Comparison of ENCODE assay signal across 14 cellular contexts in genomic region chr1:1238702-1239178, GRCh38. TPM values are rescaled to one million over a fixed set of nuclear protein-coding genes. Genes with fewer than 3 reads are reported as not detected.
DNase-seq lines count a peak whose midpoint lies in the region; FAIRE-seq and TF ChIP-seq lines count a peak whose summit lies in the region.
"Had no signal": no experiment of that assay in that cellular context is flagged by ENCODE, and none has a peak within 500 bp of the region (broad histone marks: within the 10 kb centered on the region; RNA-seq: fewer than 3 reads in every experiment).

No MANE protein-coding gene starts in this region.

- POLR2A ChIA-PET in RWPE1 (lab: Yijun Ruan, JAX; ENCODE audit: low non-redundant PET): no interaction called here

- TF ChIP-seq CTCF in RWPE1 (conservative IDR thresholded peaks at IDR 0.05; ENCODE audit: low read depth) (no peak), stomach (IDR thresholded peaks at IDR 0.05) (no peak)

- H3K9me3 ChIP-seq in neuronal stem cell (replicated peaks in 1 of 2; ENCODE audit: control insufficient read depth in 2 of 2, insufficient read depth in 1 of 2, low read depth in 1 of 2, low read length in 2 of 2): no peaks in the 10 kb centered on the region
- no peaks in the 10 kb centered on the region for H3K9me3 ChIP-seq in stomach
- H3K9me3 ChIP-seq: BE2C, SJCRH30 had no signal

- H2BK15ac ChIP-seq in neuronal stem cell (ENCODE audit: low read length): peak overlapping the region; percentile 58

- H3K4ac ChIP-seq in neuronal stem cell (ENCODE audit: low read length): no peak overlapping the region

- peak overlapping the region; percentile 90 for H2AK5ac ChIP-seq in neuronal stem cell (ENCODE audit: low read depth, low read length)

- peaks cover 4% of the 10 kb centered on the region for H3K79me1 ChIP-seq in neuronal stem cell (ENCODE audit: low read depth, low read length)

- no peak for TF ChIP-seq POLR2A in stomach (IDR thresholded peaks at IDR 0.05)

- no peak overlapping the region for H4K91ac ChIP-seq in neuronal stem cell (ENCODE audit: low read depth, low read length, poor library complexity)

- H4K8ac ChIP-seq in neuronal stem cell (ENCODE audit: low read depth, low read length): no peak overlapping the region

- FAIRE-seq in GM19239 (lab: Jason Lieb, UNC): no peak

- H3K4me3 ChIP-seq in neuronal stem cell (ENCODE audit: low read length in 2 of 2) (no peak overlapping the region), stomach (no peak overlapping the region)
- H3K4me3 ChIP-seq: SJCRH30 had no signal

- H3K27ac ChIP-seq in RWPE1 (peak overlapping the region; percentile 81), neuronal stem cell (replicated peaks; ENCODE audit: low read length) (no peak overlapping the region), stomach (no peak overlapping the region)
- H3K27ac ChIP-seq: SJCRH30 had no signal

- peaks cover 0 to 4% (median 0%) of the 10 kb centered on the region in 3 experiments for H3K27me3 ChIP-seq in neuronal stem cell (ENCODE audit: control insufficient read depth in 3 of 3, insufficient read depth in 3 of 3, low read depth in 1 of 3, low read length in 3 of 3)
- H3K27me3 ChIP-seq in stomach: peaks cover 0 to 60% (median 41%) of the 10 kb centered on the region in 3 donors

- no peak overlapping the region for H3K4me2 ChIP-seq in neuronal stem cell (ENCODE audit: insufficient read depth, low read length, poor library complexity, severe bottlenecking)

- no CpG with 5 or more reads among the region's 19 CpGs for WGBS in neuronal stem cell (ENCODE audit: extremely low coverage in 2 of 2, insufficient read length in 2 of 2, insufficient replicate concordance in 1 of 2), 2 donors
- WGBS in stomach, 5 donors: 44 to 68% (median 58%) methylated on average over 19 of the region's 19 CpGs

- TF ChIP-seq EP300 in stomach (IDR thresholded peaks at IDR 0.05): no peak

- peak overlapping the region; percentile 48 for H2BK5ac ChIP-seq in neuronal stem cell (ENCODE audit: low read length)

- H3K36me3 ChIP-seq in neuronal stem cell (replicated peaks in 1 of 2; ENCODE audit: control insufficient read depth in 2 of 2, insufficient read depth in 2 of 2, low read length in 2 of 2) (peaks cover 4 to 13% of the 10 kb centered on the region in 2 donors), stomach (peaks cover 0 to 22% (median 15%) of the 10 kb centered on the region in 4 donors)
- H3K36me3 ChIP-seq: BE2C, SJCRH30 had no signal

- DNase-seq in HuH-7 (ENCODE audit: low spot score) (peak; percentile 64), RWPE1 (ENCODE audit: low spot score) (no peak), neuronal stem cell (ENCODE audit: low spot score) (no peak), GM19239 (ENCODE audit: insufficient read length, low spot score) (no peak), stomach (no peak)
- DNase-seq: BE2C, DMS 273 treated with DMSO at 0.1 percent for 48 hours, H9, NCI-H1436 treated with DMSO at 0.1 percent for 48 hours, NCI-H2081, NCI-H510A treated with DMSO at 0.1 percent for 48 hours had no signal

- peak overlapping the region; percentile 58 for H2BK12ac ChIP-seq in neuronal stem cell (ENCODE audit: low read length)

- H3K4me1 ChIP-seq in neuronal stem cell (ENCODE audit: control insufficient read depth in 2 of 2, insufficient read depth in 1 of 2, low read depth in 1 of 2, low read length in 2 of 2) (peaks cover 10 to 34% of the 10 kb centered on the region in 2 donors), stomach (peaks cover 13 to 37% (median 33%) of the 10 kb centered on the region in 4 donors)

- intact Hi-C loops in stomach (cut with DNase I; ENCODE audit: low total_unique reads): no loop called here

- no peak overlapping the region for H2AFZ ChIP-seq in neuronal stem cell (ENCODE audit: low read length)

- H3K14ac ChIP-seq in neuronal stem cell (ENCODE audit: low read length): peak overlapping the region; percentile 71

- H3K23ac ChIP-seq in neuronal stem cell (ENCODE audit: low read depth, low read length, poor library complexity): peak overlapping the region; percentile 87

- peak overlapping the region; percentile 1 for H2BK120ac ChIP-seq in neuronal stem cell (ENCODE audit: low read depth, low read length)

- no peak overlapping the region for H3K9ac ChIP-seq in neuronal stem cell (ENCODE audit: low read depth, low read length, poor library complexity)

- H3K18ac ChIP-seq in neuronal stem cell (ENCODE audit: low read length): peak overlapping the region; percentile 85

- CTCF ChIA-PET in RWPE1 (lab: Yijun Ruan, JAX): interaction anchor here (1.2 to 1.7 kb wide), 2 partner anchors 53 to 117 kb away, joined by 6 to 11 read pairs; no protein-coding TSS in a partner anchor

RNA-seq across cellular contexts. Expression of gene B3GALT6, which starts 6.7 kb away (rescaled TPM):
- 24.2 TPM for polyA plus RNA-seq in neuronal stem cell (2013, experiment 1 of 2)
- 23.9 TPM for polyA plus RNA-seq in neuronal stem cell (2013, experiment 2 of 2)
- total RNA-seq in stomach: 10 to 100 TPM in 1 of 5 donors, 1 to 10 TPM in 3, not detected in 1; 1.8 to 13.8 (median 8.1) TPM
- polyA plus RNA-seq in stomach: 1 to 10 TPM; 3.7 to 9.7 (median 6.7) TPM

RNA-seq across cellular contexts. Expression of gene SDF4, which starts 6.9 kb away (rescaled TPM):
- polyA plus RNA-seq in neuronal stem cell (2013, experiment 1 of 2): 62.8 TPM
- polyA plus RNA-seq in neuronal stem cell (2013, experiment 2 of 2): 64.4 TPM
- 100 to 1,000 TPM in 2 of 5 donors, 10 to 100 TPM in 3; 50.3 to 404 (median 65.3) TPM for total RNA-seq in stomach
- polyA plus RNA-seq in stomach: 10 to 100 TPM; 50.4 to 83.6 (median 61.9) TPM

RNA-seq across cellular contexts. Expression of gene C1QTNF12, which starts 7.8 kb away (rescaled TPM):
- polyA plus RNA-seq in neuronal stem cell (2013, experiment 1 of 2): 4.0 TPM
- polyA plus RNA-seq in neuronal stem cell (2013, experiment 2 of 2): 4.6 TPM
- total RNA-seq in stomach: 10 to 100 TPM in 2 of 5 donors, 1 to 10 TPM in 2, not detected in 1; 1.5 to 21.3 (median 6.4) TPM
- polyA plus RNA-seq in stomach: 1 to 10 TPM in 2 of 3 donors, not detected in 1; 1.6 to 3.2 TPM
- total RNA-seq: Daoy, RPMI7951, SJCRH30 had no signal

RNA-seq across cellular contexts. Expression of gene TNFRSF4, which starts 24.8 kb away (rescaled TPM):
- polyA plus RNA-seq in neuronal stem cell (2013, experiment 1 of 2): 0.06 TPM
- 0.08 TPM for polyA plus RNA-seq in neuronal stem cell (2013, experiment 2 of 2)
- total RNA-seq in stomach: under 1 TPM in 1 of 5 donors, not detected in 4; 0.55 TPM
- 1 to 10 TPM; 1.7 to 4.5 (median 4.2) TPM for polyA plus RNA-seq in stomach
- total RNA-seq: Daoy, RPMI7951 had no signal

RNA-seq across cellular contexts. Expression of gene TNFRSF18, which starts 32.3 kb away (rescaled TPM):
- 0.21 TPM for polyA plus RNA-seq in neuronal stem cell (2013, experiment 1 of 2)
- polyA plus RNA-seq in neuronal stem cell (2013, experiment 2 of 2): 0.36 TPM
- 10 to 100 TPM in 1 of 5 donors, 1 to 10 TPM in 1, not detected in 3; 1.7 to 11.9 TPM for total RNA-seq in stomach
- 1 to 10 TPM in 1 of 3 donors, under 1 TPM in 1, not detected in 1; 0.37 to 3.6 TPM for polyA plus RNA-seq in stomach
- total RNA-seq: RPMI7951 had no signal
